ENCODE assay signal across 11 cellular contexts in the genomic region with DNA sequence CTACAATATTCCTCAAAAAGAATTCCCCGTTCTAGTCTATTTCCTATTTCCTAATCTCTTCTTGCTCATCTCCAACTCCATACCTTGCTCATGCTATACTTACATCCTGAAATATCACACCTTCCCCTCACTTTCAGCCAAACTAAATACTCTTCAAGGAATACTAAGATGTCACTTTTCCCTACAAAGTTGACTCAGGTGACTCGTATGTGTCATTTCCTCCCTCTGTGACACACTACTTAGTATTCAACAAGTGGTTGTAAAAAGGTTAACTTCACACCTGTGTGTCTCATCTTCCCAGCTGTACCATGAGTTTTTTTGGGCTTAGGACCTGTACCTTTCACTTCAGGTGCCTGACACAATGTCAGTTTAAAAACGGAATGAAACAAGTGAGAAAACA.
DNase-seq lines count a peak whose midpoint lies in the region; ATAC-seq and TF ChIP-seq lines count a peak whose summit lies in the region.
"Had no signal": no experiment of that assay in that cellular context is flagged by ENCODE, and none has a peak within 500 bp of the region (broad histone marks: within the 10 kb centered on the region; RNA-seq: fewer than 3 reads in every experiment).

No MANE protein-coding gene starts in this region.

- H3K9me3 ChIP-seq in SJSA1 (replicated peaks), result no peaks in the 10 kb centered on the region
- H3K9me3 ChIP-seq in tibial artery, result no peaks in the 10 kb centered on the region
- no peaks in the 10 kb centered on the region for H3K9me3 ChIP-seq in CD4-positive, alpha-beta T cell (ENCODE audit: control insufficient read depth, low read length)

- H3K27me3 ChIP-seq in SJSA1 (replicated peaks) (no peaks in the 10 kb centered on the region), kidney epithelial cell (ENCODE audit: control insufficient read depth, insufficient read depth, low read length) (no peaks in the 10 kb centered on the region), tibial artery (no peaks in the 10 kb centered on the region)
- peaks cover 11% of the 10 kb centered on the region for H3K27me3 ChIP-seq in CD4-positive, alpha-beta T cell (ENCODE audit: control insufficient read depth, insufficient read depth, low read length)

- peaks cover 21% of the 10 kb centered on the region for H3K27me3 Mint-ChIP-seq in T-helper 2 cell treated with Interferon-gamma antibody and Interleukin-4, amounts not matched to agents 5 μg/mL and 100 μg/mL, for 36 hours (ENCODE audit: low read depth)
- H3K27me3 Mint-ChIP-seq in CD4-positive, alpha-beta T cell, result peaks cover 4% of the 10 kb centered on the region

- H3K36me3 ChIP-seq in SJSA1 (peaks cover 55% of the 10 kb centered on the region), kidney epithelial cell (ENCODE audit: control insufficient read depth, insufficient read depth, low read length) (no peaks in the 10 kb centered on the region), tibial artery (peaks cover 4 to 22% (median 15%) of the 10 kb centered on the region in 3 donors)

- no peaks in the 10 kb centered on the region for H3K36me3 Mint-ChIP-seq in activated naive CD4-positive, alpha-beta T cell treated with anti-CD3 and anti-CD28 coated beads, Interleukin-2, amount 50 U/mL, for 72 hours
- no peaks in the 10 kb centered on the region for H3K36me3 Mint-ChIP-seq in T-helper 2 cell treated with Interferon-gamma antibody and Interleukin-4, amounts not matched to agents 5 μg/mL and 100 μg/mL, for 36 hours (ENCODE audit: low read depth)
- H3K36me3 Mint-ChIP-seq in CD4-positive, alpha-beta T cell (ENCODE audit: low read depth), result no peaks in the 10 kb centered on the region

- CTCF ChIA-PET in CD4-positive, alpha-beta T cell (lab: Charles Lee), result interaction anchor here (0.7 kb wide), 1 partner anchor 721 kb away, joined by 3 read pairs; no protein-coding TSS in a partner anchor

- H3K27ac Mint-ChIP-seq in activated naive CD4-positive, alpha-beta T cell treated with anti-CD3 and anti-CD28 coated beads, Interleukin-2, amount 50 U/mL, for 72 hours, result no peak overlapping the region
- H3K27ac Mint-ChIP-seq in T-helper 2 cell treated with Interferon-gamma antibody and Interleukin-4, amounts not matched to agents 5 μg/mL and 100 μg/mL, for 36 hours, result no peak overlapping the region
- H3K27ac Mint-ChIP-seq in CD4-positive, alpha-beta T cell, result no peak overlapping the region
- H3K27ac Mint-ChIP-seq: activated B cell treated with CpG ODN at 0.5 μM for 24 hours had no signal

- H3K4me1 Mint-ChIP-seq in T-helper 2 cell treated with Interferon-gamma antibody and Interleukin-4, amounts not matched to agents 5 μg/mL and 100 μg/mL, for 36 hours (ENCODE audit: low read depth), result no peaks in the 10 kb centered on the region
- no peaks in the 10 kb centered on the region for H3K4me1 Mint-ChIP-seq in CD4-positive, alpha-beta T cell (ENCODE audit: low read depth)
- H3K4me1 Mint-ChIP-seq: activated B cell treated with CpG ODN at 0.5 μM for 24 hours had no signal

- H3K4me3 Mint-ChIP-seq in T-helper 2 cell treated with Interferon-gamma antibody and Interleukin-4, amounts not matched to agents 5 μg/mL and 100 μg/mL, for 36 hours, result no peak overlapping the region
- no peak overlapping the region for H3K4me3 Mint-ChIP-seq in CD4-positive, alpha-beta T cell
- H3K4me3 Mint-ChIP-seq: activated B cell treated with CpG ODN at 0.5 μM for 24 hours had no signal

- no peaks in the 10 kb centered on the region for H3K9me3 Mint-ChIP-seq in activated naive CD4-positive, alpha-beta T cell treated with anti-CD3 and anti-CD28 coated beads, Interleukin-2, amount 50 U/mL, for 72 hours
- H3K9me3 Mint-ChIP-seq in T-helper 2 cell treated with Interferon-gamma antibody and Interleukin-4, amounts not matched to agents 5 μg/mL and 100 μg/mL, for 36 hours, result no peaks in the 10 kb centered on the region
- no peaks in the 10 kb centered on the region for H3K9me3 Mint-ChIP-seq in CD4-positive, alpha-beta T cell
- H3K9me3 Mint-ChIP-seq: activated B cell treated with CpG ODN at 0.5 μM for 24 hours had no signal

- H3K4me1 ChIP-seq in SJSA1 (replicated peaks) (peaks cover 17% of the 10 kb centered on the region), tibial artery (peaks cover 0 to 16% (median 8%) of the 10 kb centered on the region in 4 donors)

- ATAC-seq in activated naive CD4-positive, alpha-beta T cell treated with anti-CD3 and anti-CD28 coated beads, Interleukin-2, amount 50 U/mL, for 72 hours, result peak; percentile 77 to 81
- ATAC-seq in HG03354 (IDR thresholded peaks at IDR 0.05; ENCODE audit: poor library complexity, severe bottlenecking, unreplicated experiment), result no peak
- ATAC-seq in CD4-positive, alpha-beta T cell (ENCODE audit: poor library complexity), result no peak

- H3K4me3 ChIP-seq in SJSA1, result no peak overlapping the region
- H3K4me3 ChIP-seq in kidney epithelial cell (ENCODE audit: low read depth, low read length), result no peak overlapping the region
- no peak overlapping the region for H3K4me3 ChIP-seq in tibial artery

- DNase-seq in activated naive CD4-positive, alpha-beta T cell treated with anti-CD3 and anti-CD28 coated beads, Interleukin-2, amount 50 U/mL, for 72 hours (ENCODE audit: low spot score in 2 of 2), result no peak
- no peak for DNase-seq in activated naive CD4-positive, alpha-beta T cell treated with anti-CD3 and anti-CD28 coated beads, Interleukin-2, amount 50 U/mL, for 16 hours
- DNase-seq in SJSA1 (ENCODE audit: low read depth in 1 of 2, low spot score in 2 of 2), result no peak
- peak; percentile 7 for DNase-seq in kidney epithelial cell (ENCODE audit: low read depth)
- no peak for DNase-seq in tibial artery
- no peak for DNase-seq in T-helper 2 cell treated with Interferon-gamma antibody and Interleukin-4, amounts not matched to agents 5 μg/mL and 100 μg/mL, for 36 hours (ENCODE audit: low spot score)
- no peak for DNase-seq in CD4-positive, alpha-beta T cell
- DNase-seq: activated B cell treated with CpG ODN at 0.5 μM for 24 hours, GF-D8, NCI-H187 treated with DMSO at 0.1 percent for 48 hours had no signal

- POLR2A ChIA-PET in CD4-positive, alpha-beta T cell (lab: Charles Lee), result no interaction called here

- peak overlapping the region; percentile 69 for H3K27ac ChIP-seq in SJSA1
- peak overlapping the region; percentile 58 to 71 for H3K27ac ChIP-seq in tibial artery
- no peak overlapping the region for H3K27ac ChIP-seq in CD4-positive, alpha-beta T cell (ENCODE audit: low read depth, low read length)

- intact Hi-C loops in tibial artery (cut with DNase I; ENCODE audit: low total_unique reads), result no loop called here
- intact Hi-C loops in CD4-positive, alpha-beta T cell (cut with DNase I, micrococcal nuclease), result no loop called here

- TF ChIP-seq CTCF in kidney epithelial cell (IDR thresholded peaks at IDR 0.05; ENCODE audit: insufficient read depth, low read length, poor library complexity, severe bottlenecking), result no peak
- no peak for TF ChIP-seq CTCF in tibial artery (IDR thresholded peaks at IDR 0.05)
- TF ChIP-seq CTCF in CD4-positive, alpha-beta T cell (IDR thresholded peaks at IDR 0.05), result no peak

Comparison
In these comparisons a context has a peak if more than half of its experiments do, and no peak if none do; other contexts are left out.
1. ATAC-seq: peak in activated naive CD4-positive, alpha-beta T cell treated with anti-CD3 and anti-CD28 coated beads, Interleukin-2, amount 50 U/mL, for 72 hours (2 of 2); none in HG03354 (single experiment) and CD4-positive, alpha-beta T cell (single experiment).